ENCODE assay signal across 23 cellular contexts in the genomic region with DNA sequence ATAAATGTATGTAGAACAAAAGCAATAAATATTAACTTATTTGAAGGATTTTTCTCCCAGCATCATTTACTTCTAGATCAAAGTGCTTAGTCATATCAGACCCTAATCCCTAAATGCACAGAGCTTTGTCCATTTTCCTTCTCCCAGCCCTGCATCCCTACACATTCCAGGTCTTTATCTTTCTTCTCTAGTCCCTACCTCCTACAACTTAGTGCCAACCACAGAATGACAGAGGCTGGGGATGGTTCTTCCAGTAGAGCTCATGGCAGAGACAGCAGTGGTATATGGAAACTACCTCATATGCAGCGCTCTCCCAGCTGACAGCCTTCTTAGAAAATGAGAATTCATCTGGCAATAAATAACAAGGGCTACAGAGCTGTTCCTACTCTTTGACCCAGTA.
"Had no signal": no experiment of that assay in that cellular context is flagged by ENCODE, and none has a peak within 500 bp of the region (broad histone marks: within the 10 kb centered on the region; RNA-seq: fewer than 3 reads in every experiment).

No MANE protein-coding gene starts in this region.

- H3K9me3 Mint-ChIP-seq: endodermal cell, natural killer cell, neural progenitor cell had no signal

- ATAC-seq: mucosa of descending colon; natural killer cell; right cardiac atrium; stimulated activated naive B cell treated with anti-CD40 and anti-IgM and Interleukin-4, amounts not matched to agents 10 μg/mL and 1 μg/mL and 100 μg/mL, for 72 hours had no signal

- H3K4me3 Mint-ChIP-seq: endodermal cell; natural killer cell; neural progenitor cell; stimulated activated naive B cell treated with anti-CD40 and anti-IgM and Interleukin-4, amounts not matched to agents 10 μg/mL and 1 μg/mL and 100 μg/mL, for 72 hours had no signal

- H3K36me3 ChIP-seq: neural progenitor cell, ovary, stomach, thoracic aorta, transverse colon had no signal

- DNase-seq: cerebellar nuclear complex; effector CD4-positive, alpha-beta T cell; endodermal cell; foreskin melanocyte; head of caudate nucleus; hippocampal formation; kidney glomerular epithelial cell; mesendoderm; mucosa of descending colon; natural killer cell; nucleus accumbens; ovary; right cardiac atrium; stimulated activated CD4-positive, alpha-beta T cell treated with anti-CD3 and anti-CD28 coated beads, Interleukin-2, amount 100 ng/mL, for 24 hours; stimulated activated CD4-positive, alpha-beta T cell treated with anti-CD3 and anti-CD28 coated beads, Interleukin-4, amount 100 ng/mL, for 4 hours; stimulated activated naive B cell treated with anti-CD40 and anti-IgM and Interleukin-4, amounts not matched to agents 10 μg/mL and 1 μg/mL and 100 μg/mL, for 72 hours; stomach; substantia nigra; transverse colon had no signal

- H3K27ac ChIP-seq: coronary artery, neural progenitor cell, ovary, stomach, thoracic aorta, transverse colon had no signal

- H3K4me1 Mint-ChIP-seq: natural killer cell had no signal

- H3K9me3 ChIP-seq: mucosa of descending colon, ovary, stomach, thoracic aorta, transverse colon had no signal

- H3K36me3 Mint-ChIP-seq: natural killer cell; neural progenitor cell; stimulated activated naive B cell treated with anti-CD40 and anti-IgM and Interleukin-4, amounts not matched to agents 10 μg/mL and 1 μg/mL and 100 μg/mL, for 72 hours had no signal

- H3K4me3 ChIP-seq: coronary artery, mucosa of descending colon, neural progenitor cell, ovary, stomach, thoracic aorta, transverse colon had no signal

- H3K4me2 ChIP-seq: neural progenitor cell had no signal

- H3K27me3 Mint-ChIP-seq: progenitor cell of endocrine pancreas had no signal

- H2AFZ ChIP-seq: neural progenitor cell had no signal

- H3K9ac ChIP-seq: neural progenitor cell had no signal

- H3K27me3 ChIP-seq: neural progenitor cell, ovary, stomach, transverse colon had no signal

- H3K27ac Mint-ChIP-seq: endodermal cell; natural killer cell; neural progenitor cell; progenitor cell of endocrine pancreas; stimulated activated naive B cell treated with anti-CD40 and anti-IgM and Interleukin-4, amounts not matched to agents 10 μg/mL and 1 μg/mL and 100 μg/mL, for 72 hours had no signal
